In the genomic region with DNA sequence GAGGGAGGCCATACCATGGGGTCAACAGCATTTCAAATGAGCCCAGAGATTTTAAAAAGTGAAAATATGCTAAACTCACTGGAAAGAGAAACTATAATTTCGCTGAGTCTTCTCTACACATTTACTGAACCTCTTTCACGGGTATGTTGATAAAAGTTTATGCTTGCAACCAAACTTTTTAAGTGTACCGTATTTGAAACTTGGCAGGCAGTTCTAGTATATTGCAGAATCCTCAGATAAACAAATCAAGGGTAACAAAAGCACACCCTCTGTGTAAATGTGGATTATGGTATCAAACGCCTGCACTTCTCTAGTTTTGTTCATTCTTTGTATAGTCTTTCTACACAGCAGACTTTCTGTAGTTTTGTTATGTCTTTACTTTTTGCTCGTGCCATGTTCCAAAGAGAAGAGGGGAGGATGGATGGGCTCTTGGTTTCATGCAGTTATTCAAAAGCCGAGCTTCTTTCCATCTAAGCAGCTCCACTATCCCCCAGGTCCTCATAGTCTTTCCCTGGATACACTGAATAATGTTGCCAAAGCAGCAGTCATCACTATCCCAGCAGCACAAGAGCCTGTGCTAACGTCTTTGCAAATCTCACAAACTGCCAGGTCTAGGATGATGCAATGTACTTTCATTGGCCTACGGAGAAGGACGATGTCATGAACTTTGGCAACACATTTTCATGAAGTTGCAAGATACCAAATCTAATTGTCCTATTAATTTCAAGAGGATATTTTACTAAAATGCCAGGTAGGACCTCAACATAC, we compare ENCODE assay signal across 17 cellular contexts.
DNase-seq lines count a peak whose midpoint lies in the region; ATAC-seq and TF ChIP-seq lines count a peak whose summit lies in the region.
"Had no signal": no experiment of that assay in that cellular context is flagged by ENCODE, and none has a peak within 500 bp of the region (broad histone marks: within the 10 kb centered on the region; RNA-seq: fewer than 3 reads in every experiment).

No MANE protein-coding gene starts in this region.

- H3K9me3 Mint-ChIP-seq in activated CD4-positive, alpha-beta T cell treated with anti-CD3 and anti-CD28 coated beads for 36 hours (ENCODE audit: low read depth): no peaks in the 10 kb centered on the region
- H3K9me3 Mint-ChIP-seq: stimulated activated naive B cell treated with anti-CD40 and anti-IgM and Interleukin-4, amounts not matched to agents 10 μg/mL and 1 μg/mL and 100 μg/mL, for 72 hours had no signal

- POLR2A ChIA-PET in activated CD4-positive, alpha-beta T cell treated with anti-CD3 and anti-CD28 coated beads for 36 hours (lab: Charles Lee): no interaction called here

- ATAC-seq in mucosa of descending colon (peak; percentile 42), GM19035 (IDR thresholded peaks at IDR 0.05; ENCODE audit: unreplicated experiment) (no peak)
- no peak for ATAC-seq in activated CD4-positive, alpha-beta T cell treated with anti-CD3 and anti-CD28 coated beads for 36 hours
- ATAC-seq: Panc1; stimulated activated naive B cell treated with anti-CD40 and anti-IgM and Interleukin-4, amounts not matched to agents 10 μg/mL and 1 μg/mL and 100 μg/mL, for 72 hours had no signal

- CTCF ChIA-PET in activated CD4-positive, alpha-beta T cell treated with anti-CD3 and anti-CD28 coated beads for 36 hours (lab: Charles Lee): interaction anchor here (0.6 to 1.2 kb wide), 5 partner anchors 8 to 1488 kb away, joined by 3 to 5 read pairs (median 3); no protein-coding TSS in a partner anchor

- DNase-seq in A172 (ENCODE audit: low spot score) (peak; percentile 79), NOMO-1 (lab: John Stamatoyannopoulos, UW; ENCODE audit: unreplicated experiment in 2 of 2) (peak; percentile 19 to 31), fibroblast of the aortic adventitia (ENCODE audit: low read depth) (peak; percentile 39), mucosa of descending colon (no peak), DMS79 (lab: John Stamatoyannopoulos, UW) (no peak), AG08395 (ENCODE audit: low spot score) (no peak)
- no peak for DNase-seq in activated CD4-positive, alpha-beta T cell treated with anti-CD3 and anti-CD28 coated beads for 36 hours
- DNase-seq: activated gamma-delta T cell treated with Interleukin-2 at 50 U/mL for 16 hours; brain microvascular endothelial cell; GDM1; Karpas-422; NCI-H1694; NCI-H510A; stimulated activated naive B cell treated with anti-CD40 and anti-IgM and Interleukin-4, amounts not matched to agents 10 μg/mL and 1 μg/mL and 100 μg/mL, for 72 hours had no signal

- no peaks in the 10 kb centered on the region for H3K36me3 ChIP-seq in mucosa of descending colon (ENCODE audit: low read depth)
- H3K36me3 ChIP-seq: brain microvascular endothelial cell, vagina had no signal

- H3K9me3 ChIP-seq in mucosa of descending colon: no peaks in the 10 kb centered on the region
- H3K9me3 ChIP-seq: vagina had no signal

- no peaks in the 10 kb centered on the region for H3K27me3 Mint-ChIP-seq in activated CD4-positive, alpha-beta T cell treated with anti-CD3 and anti-CD28 coated beads for 36 hours
- H3K27me3 Mint-ChIP-seq: stimulated activated naive B cell treated with anti-CD40 and anti-IgM and Interleukin-4, amounts not matched to agents 10 μg/mL and 1 μg/mL and 100 μg/mL, for 72 hours had no signal

- intact Hi-C loops in mucosa of descending colon (cut with DNase I, micrococcal nuclease): no loop called here
- intact Hi-C loops in activated CD4-positive, alpha-beta T cell treated with anti-CD3 and anti-CD28 coated beads for 36 hours (cut with DNase I, micrococcal nuclease): no loop called here

- TF ChIP-seq CTCF in fibroblast of the aortic adventitia (IDR thresholded peaks at IDR 0.05; ENCODE audit: insufficient read depth, low read length) (no peak), mucosa of descending colon (IDR thresholded peaks at IDR 0.05) (no peak)

- H3K4me3 ChIP-seq in fibroblast of the aortic adventitia (ENCODE audit: low read depth, low read length): no peak overlapping the region
- H3K4me3 ChIP-seq in mucosa of descending colon: no peak overlapping the region
- H3K4me3 ChIP-seq: vagina had no signal

- H3K27ac Mint-ChIP-seq in activated CD4-positive, alpha-beta T cell treated with anti-CD3 and anti-CD28 coated beads for 36 hours: no peak overlapping the region
- H3K27ac Mint-ChIP-seq: stimulated activated naive B cell treated with anti-CD40 and anti-IgM and Interleukin-4, amounts not matched to agents 10 μg/mL and 1 μg/mL and 100 μg/mL, for 72 hours had no signal

- H3K4me1 ChIP-seq in mucosa of descending colon (ENCODE audit: low read depth): no peaks in the 10 kb centered on the region
- H3K4me1 ChIP-seq: vagina had no signal

- H3K4me3 Mint-ChIP-seq in activated CD4-positive, alpha-beta T cell treated with anti-CD3 and anti-CD28 coated beads for 36 hours: no peak overlapping the region
- H3K4me3 Mint-ChIP-seq: stimulated activated naive B cell treated with anti-CD40 and anti-IgM and Interleukin-4, amounts not matched to agents 10 μg/mL and 1 μg/mL and 100 μg/mL, for 72 hours had no signal

- peaks cover 18% of the 10 kb centered on the region for H3K4me1 Mint-ChIP-seq in activated CD4-positive, alpha-beta T cell treated with anti-CD3 and anti-CD28 coated beads for 36 hours
- H3K4me1 Mint-ChIP-seq: stimulated activated naive B cell treated with anti-CD40 and anti-IgM and Interleukin-4, amounts not matched to agents 10 μg/mL and 1 μg/mL and 100 μg/mL, for 72 hours had no signal

- H3K36me3 Mint-ChIP-seq in activated CD4-positive, alpha-beta T cell treated with anti-CD3 and anti-CD28 coated beads for 36 hours (ENCODE audit: low read depth): peaks cover 3% of the 10 kb centered on the region
- H3K36me3 Mint-ChIP-seq: stimulated activated naive B cell treated with anti-CD40 and anti-IgM and Interleukin-4, amounts not matched to agents 10 μg/mL and 1 μg/mL and 100 μg/mL, for 72 hours had no signal

Comparison
In these comparisons a context has a peak if more than half of its experiments do, and no peak if none do; other contexts are left out.
1. DNase-seq: peak in A172 (single experiment), NOMO-1 (2 of 2) and fibroblast of the aortic adventitia (single experiment); none in mucosa of descending colon (0 of 3), DMS79 (single experiment), AG08395 (single experiment) and activated CD4-positive, alpha-beta T cell treated with anti-CD3 and anti-CD28 coated beads for 36 hours (single experiment).